Comparison of ENCODE assay signal across 16 cellular contexts in the genomic region with DNA sequence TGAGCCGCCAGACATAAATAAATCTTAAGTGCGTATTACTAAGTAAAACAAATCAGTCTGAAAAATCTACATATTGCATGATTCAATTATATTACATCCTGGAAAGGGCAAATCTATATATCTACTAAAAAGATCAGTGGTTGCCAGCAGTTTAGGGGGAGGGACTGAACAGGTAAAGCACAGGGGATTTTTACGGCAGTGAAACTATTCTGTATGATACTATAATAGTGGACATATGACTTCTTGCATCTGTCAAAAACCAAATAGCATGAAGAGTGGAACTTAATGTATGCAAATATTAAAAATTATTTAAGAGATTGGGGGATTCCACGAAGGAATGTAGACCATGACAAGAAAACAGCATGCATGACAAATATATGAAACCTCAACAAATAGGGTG.
A peak's percentile ranks its signal among the peaks of the same experiment; 100 is the strongest.
DNase-seq lines count a peak whose midpoint lies in the region; ATAC-seq and TF ChIP-seq lines count a peak whose summit lies in the region.
"Had no signal": no experiment of that assay in that cellular context is flagged by ENCODE, and none has a peak within 500 bp of the region (broad histone marks: within the 10 kb centered on the region; RNA-seq: fewer than 3 reads in every experiment).

No MANE protein-coding gene starts in this region.

- 95 to 98% methylated on average over 4 of the region's 4 CpGs for WGBS in heart right ventricle, 2 donors

- intact Hi-C loops in heart right ventricle (cut with DNase I), result loop anchor here in 2 of 10 donors (5.0 to 10.0 kb wide), 2 partner anchors 148 to 869 kb away; no protein-coding TSS in a partner anchor
- intact Hi-C loops in posterior vena cava (cut with DNase I), result no loop called here

- H2AFZ ChIP-seq in SU-DHL-6 (ENCODE audit: low read depth, low read length, severe bottlenecking), result no peak overlapping the region
- H2AFZ ChIP-seq in osteoblast (ENCODE audit: low read length), result no peak overlapping the region

- H3K4me1 Mint-ChIP-seq in memory B cell, result peaks cover 3% of the 10 kb centered on the region
- H3K4me1 Mint-ChIP-seq: H9 had no signal

- H3K36me3 Mint-ChIP-seq in memory B cell, result peaks cover 25% of the 10 kb centered on the region

- no peaks in the 10 kb centered on the region for H4K20me1 ChIP-seq in SU-DHL-6 (ENCODE audit: low read depth, low read length)
- no peaks in the 10 kb centered on the region for H4K20me1 ChIP-seq in osteoblast (ENCODE audit: insufficient read depth, low read length)

- no peak for TF ChIP-seq CTCF in GM06990 (IDR thresholded peaks at IDR 0.05; ENCODE audit: insufficient read depth, low read length, poor library complexity, severe bottlenecking)
- no peak for TF ChIP-seq CTCF in SU-DHL-6 (IDR thresholded peaks at IDR 0.05; ENCODE audit: insufficient read depth, low read length, poor library complexity, severe bottlenecking)
- no peak for TF ChIP-seq CTCF in heart right ventricle (IDR thresholded peaks at IDR 0.05)
- no peak for TF ChIP-seq CTCF in osteoblast (IDR thresholded peaks at IDR 0.05; ENCODE audit: extremely low read depth, low read depth, low read length)

- H3K9me3 ChIP-seq in SU-DHL-6 (ENCODE audit: insufficient read depth, low read length), result no peaks in the 10 kb centered on the region
- H3K9me3 ChIP-seq in heart right ventricle, result no peaks in the 10 kb centered on the region
- H3K9me3 ChIP-seq in osteoblast (ENCODE audit: low read depth, low read length), result no peaks in the 10 kb centered on the region

- no peak overlapping the region for H3K9ac ChIP-seq in SU-DHL-6 (ENCODE audit: low read length)

- H3K36me3 ChIP-seq in GM06990 (ENCODE audit: control insufficient read depth, insufficient read depth, low read length) (no peaks in the 10 kb centered on the region), SU-DHL-6 (ENCODE audit: low read length) (peaks cover 55% of the 10 kb centered on the region), heart right ventricle (peaks cover 0 to 77% (median 11%) of the 10 kb centered on the region in 9 donors), osteoblast (ENCODE audit: insufficient read depth, low read length) (peaks cover 14% of the 10 kb centered on the region)

- H3K4me3 ChIP-seq in GM06990 (replicated peaks; ENCODE audit: low read depth, low read length) (no peak overlapping the region), SU-DHL-6 (ENCODE audit: insufficient read depth, low read length, poor library complexity, severe bottlenecking) (no peak overlapping the region), heart right ventricle (no peak overlapping the region), osteoblast (ENCODE audit: insufficient read depth, low read length) (no peak overlapping the region)

- H3K79me2 ChIP-seq in SU-DHL-6 (ENCODE audit: insufficient read depth, low read length) (peaks cover 13% of the 10 kb centered on the region; the same call in 1 of the 2 replicates), osteoblast (ENCODE audit: insufficient read depth, low read length) (no peaks in the 10 kb centered on the region)

- H3K9me3 Mint-ChIP-seq in memory B cell, result no peaks in the 10 kb centered on the region
- H3K9me3 Mint-ChIP-seq: CD4-positive, alpha-beta T cell; H9 had no signal

- H3K27ac ChIP-seq in SU-DHL-6 (ENCODE audit: low read depth, low read length), result peak overlapping the region; percentile 34
- no peak overlapping the region for H3K27ac ChIP-seq in heart right ventricle
- no peak overlapping the region for H3K27ac ChIP-seq in osteoblast (ENCODE audit: low read depth, low read length)
- H3K27ac ChIP-seq: C4-2B had no signal

- H3K27me3 ChIP-seq in GM06990 (replicated peaks; ENCODE audit: control insufficient read depth, insufficient read depth, low read length) (no peaks in the 10 kb centered on the region), SU-DHL-6 (ENCODE audit: low read length) (no peaks in the 10 kb centered on the region), heart right ventricle (no peaks in the 10 kb centered on the region), osteoblast (ENCODE audit: insufficient read depth, low read length) (no peaks in the 10 kb centered on the region)

- H3K4me3 Mint-ChIP-seq in memory B cell, result no peak overlapping the region
- H3K4me3 Mint-ChIP-seq: CD4-positive, alpha-beta T cell; H9 had no signal

- H3K4me1 ChIP-seq in heart right ventricle (no peaks in the 10 kb centered on the region), osteoblast (ENCODE audit: insufficient read depth, low read length) (no peaks in the 10 kb centered on the region)

- H3F3A ChIP-seq in SU-DHL-6 (ENCODE audit: insufficient read depth), result peaks cover 24% of the 10 kb centered on the region; the same call in 1 of the 2 replicates

- H3K4me2 ChIP-seq in SU-DHL-6 (ENCODE audit: low read depth, low read length, poor library complexity, severe bottlenecking), result peak overlapping the region; percentile 6
- H3K4me2 ChIP-seq in osteoblast (ENCODE audit: insufficient read depth, low read length), result no peak overlapping the region

- no peaks in the 10 kb centered on the region for H3K27me3 Mint-ChIP-seq in memory B cell
- H3K27me3 Mint-ChIP-seq: CD4-positive, alpha-beta T cell had no signal

- H3K27ac Mint-ChIP-seq in memory B cell, result peak overlapping the region; percentile 10
- H3K27ac Mint-ChIP-seq: CD4-positive, alpha-beta T cell had no signal

- peak; percentile 29 for ATAC-seq in memory B cell (ENCODE audit: low read depth)
- no peak for ATAC-seq in heart right ventricle
- ATAC-seq in HG03175 (IDR thresholded peaks at IDR 0.05; ENCODE audit: unreplicated experiment), result no peak
- ATAC-seq: HepG2 had no signal

- no peaks in the 10 kb centered on the region for H3K9me2 ChIP-seq in SU-DHL-6 (replicated peaks; ENCODE audit: insufficient read depth, low read length)

- peak; percentile 15 for DNase-seq in GM06990 (ENCODE audit: extremely low read depth, insufficient read length)
- no peak for DNase-seq in memory B cell (ENCODE audit: low spot score in 2 of 2)
- DNase-seq in heart right ventricle, result no peak
- DNase-seq in osteoblast (ENCODE audit: insufficient read length, low spot score, missing footprints), result no peak
- no peak for DNase-seq in posterior vena cava (ENCODE audit: low spot score)
- DNase-seq: ACHN; CD4-positive, alpha-beta T cell; DMS153; DMS79; GF-D8; H9; KG1 had no signal
